ENCODE assay signal across 19 cellular contexts in genomic region chr15:79067969-79068368, GRCh38.
"Had no signal": no experiment of that assay in that cellular context is flagged by ENCODE, and none has a peak within 500 bp of the region (broad histone marks: within the 10 kb centered on the region; RNA-seq: fewer than 3 reads in every experiment).

No MANE protein-coding gene starts in this region.

- DNase-seq: activated CD4-positive, alpha-beta T cell treated with anti-CD3 and anti-CD28 coated beads, Interleukin-2, amount 10 ng/mL, durations not matched to agents 7 days and 5 days; activated CD8-positive, alpha-beta memory T cell treated with anti-CD3 and anti-CD28 coated beads, Interleukin-2, amount 10 ng/mL, durations not matched to agents 7 days and 5 days; activated CD8-positive, alpha-beta T cell treated with anti-CD3 and anti-CD28 coated beads for 36 hours; activated effector memory CD4-positive, alpha-beta T cell treated with anti-CD3 and anti-CD28 coated beads, Interleukin-2, amount 50 U/mL, for 16 hours; activated naive CD4-positive, alpha-beta T cell treated with anti-CD3 and anti-CD28 coated beads, Interleukin-2, amount 10 ng/mL, durations not matched to agents 7 days and 5 days; activated T-cell treated with anti-CD3 and anti-CD28 coated beads for 4 hours; cortex of kidney; hypothalamus; posterior cingulate gyrus; stimulated activated CD4-positive, alpha-beta T cell treated with anti-CD3 and anti-CD28 coated beads, Interleukin-12 subunit alpha, Interleukin-12 subunit beta, amount 100 ng/mL, for 4 hours; stimulated activated naive CD8-positive, alpha-beta T cell treated with anti-CD3 and anti-CD28 coated beads, Interleukin-15, amount 100 ng/mL, for 72 hours; uterus had no signal

- ATAC-seq: activated CD4-positive, CD25-positive, alpha-beta regulatory T cell treated with anti-CD3 and anti-CD28 coated beads, Interleukin-2, amount 50 U/mL, for 24 hours; activated CD8-positive, alpha-beta memory T cell treated with anti-CD3 and anti-CD28 coated beads, Interleukin-2, amount 10 ng/mL, durations not matched to agents 7 days and 5 days; activated CD8-positive, alpha-beta T cell treated with anti-CD3 and anti-CD28 coated beads for 36 hours; gastroesophageal sphincter; stimulated activated naive CD8-positive, alpha-beta T cell treated with anti-CD3 and anti-CD28 coated beads, Interleukin-15, amount 100 ng/mL, for 72 hours had no signal

- H3K27me3 ChIP-seq: body of pancreas, cardiac muscle cell, gastroesophageal sphincter, suprapubic skin, tibial nerve, uterus had no signal

- H3K27ac ChIP-seq: cardiac muscle cell, epithelial cell of prostate, gastroesophageal sphincter, suprapubic skin, uterus had no signal

- H3K36me3 ChIP-seq: cardiac muscle cell, gastroesophageal sphincter, suprapubic skin, tibial nerve, uterus had no signal

- H3K4me3 ChIP-seq: body of pancreas, cardiac muscle cell, gastroesophageal sphincter, suprapubic skin, tibial nerve, uterus had no signal

- H3K4me1 ChIP-seq: body of pancreas, gastroesophageal sphincter, suprapubic skin, uterus had no signal

- H3K9me3 ChIP-seq: body of pancreas, gastroesophageal sphincter, suprapubic skin, tibial nerve, uterus had no signal
